29 cellular contexts compared by ENCODE assay signal in genomic region chrX:17023670-17024069, GRCh38.
"Had no signal": no experiment of that assay in that cellular context is flagged by ENCODE, and none has a peak within 500 bp of the region (broad histone marks: within the 10 kb centered on the region; RNA-seq: fewer than 3 reads in every experiment).

No MANE protein-coding gene starts in this region.

- FAIRE-seq: frontal cortex had no signal

- H3K27me3 ChIP-seq: ascending aorta, cardiac muscle cell, esophagus squamous epithelium had no signal

- H3K4me3 ChIP-seq: ascending aorta, breast epithelium, cardiac muscle cell, coronary artery, esophagus squamous epithelium had no signal

- ATAC-seq: activated CD4-positive, CD25-positive, alpha-beta regulatory T cell treated with anti-CD3 and anti-CD28 coated beads, Interleukin-2, amount 50 U/mL, for 24 hours; activated CD8-positive, alpha-beta T cell treated with anti-CD3 and anti-CD28 coated beads for 36 hours; activated naive CD4-positive, alpha-beta T cell treated with anti-CD3 and anti-CD28 coated beads, Interleukin-2, amount 50 U/mL, for 72 hours; effector memory CD8-positive, alpha-beta T cell; T-helper 17 cell had no signal

- H3K36me3 ChIP-seq: ascending aorta, breast epithelium, cardiac muscle cell, esophagus squamous epithelium, WERI-Rb-1 had no signal

- H3K27ac ChIP-seq: ascending aorta, breast epithelium, cardiac muscle cell, coronary artery, epithelial cell of prostate, esophagus squamous epithelium, WERI-Rb-1 had no signal

- DNase-seq: activated B cell treated with CpG ODN at 0.5 μM for 24 hours; activated CD4-positive, alpha-beta T cell treated with anti-CD3 and anti-CD28 coated beads for 48 hours; activated CD4-positive, alpha-beta T cell treated with anti-CD3 and anti-CD28 coated beads, Interleukin-2, amount 50 U/mL, for 1 hour; activated CD4-positive, alpha-beta T cell treated with anti-CD3 and anti-CD28 coated beads, Interleukin-2, amount 50 U/mL, for 48 hours; activated CD8-positive, alpha-beta memory T cell treated with anti-CD3 and anti-CD28 coated beads for 24 hours; activated CD8-positive, alpha-beta T cell treated with anti-CD3 and anti-CD28 coated beads for 36 hours; activated effector memory CD4-positive, alpha-beta T cell treated with anti-CD3 and anti-CD28 coated beads, Interleukin-2, amount 50 U/mL, for 16 hours; activated naive CD4-positive, alpha-beta T cell treated with anti-CD3 and anti-CD28 coated beads, Interleukin-2, amount 10 ng/mL, durations not matched to agents 7 days and 5 days; activated naive CD8-positive, alpha-beta T cell treated with anti-CD3 and anti-CD28 coated beads, Interleukin-2, amount 10 ng/mL, durations not matched to agents 7 days and 5 days; activated T-cell treated with anti-CD3 and anti-CD28 coated beads, Interleukin-2, amount 50 U/mL, for 1 hour; activated T-cell treated with anti-CD3 and anti-CD28 coated beads, Interleukin-2, amount 50 U/mL, for 48 hours; central memory CD4-positive, alpha-beta T cell; cerebellar nuclear complex; effector CD4-positive, alpha-beta T cell; effector memory CD8-positive, alpha-beta T cell; esophagus squamous epithelium; head of caudate nucleus; T-helper 1 cell; T-helper 17 cell; T1000; WERI-Rb-1 had no signal

- H3K9me3 ChIP-seq: ascending aorta, breast epithelium, esophagus squamous epithelium had no signal

- H3K4me1 ChIP-seq: breast epithelium, esophagus squamous epithelium had no signal
